Comparison of ENCODE assay signal across 8 cellular contexts in genomic region chr7:36487756-36488336, GRCh38.
DNase-seq lines count a peak whose midpoint lies in the region; ATAC-seq and TF ChIP-seq lines count a peak whose summit lies in the region.

No MANE protein-coding gene starts in this region.

- intact Hi-C loops in heart right ventricle (cut with DNase I), result loop anchor here in 8 of 10 donors (5.0 to 10.0 kb wide), 9 partner anchors 177 to 714 kb away; no protein-coding TSS in a partner anchor
- intact Hi-C loops in Right ventricle myocardium inferior (cut with DNase I), result loop anchor here (5.0 kb wide), 1 partner anchor 184 kb away; no protein-coding TSS in a partner anchor

- H2BK120ac ChIP-seq in mesenchymal stem cell (ENCODE audit: low read depth, low read length), result no peak overlapping the region

- H3K27ac ChIP-seq in heart right ventricle (no peak overlapping the region), RWPE1 (no peak overlapping the region), mesenchymal stem cell (ENCODE audit: low read length, poor library complexity, severe bottlenecking) (no peak overlapping the region)

- no peak for DNase-seq in heart right ventricle
- no peak for DNase-seq in Right ventricle myocardium inferior (ENCODE audit: missing footprints)
- DNase-seq in NAMALWA (ENCODE audit: low spot score), result peak; percentile 80
- DNase-seq in RWPE1 (ENCODE audit: low spot score), result peak; percentile 60
- no peak for DNase-seq in chondrocyte (ENCODE audit: low spot score)
- peak; percentile 69 for DNase-seq in mesenchymal stem cell
- no peak for DNase-seq in activated CD8-positive, alpha-beta memory T cell treated with anti-CD3 and anti-CD28 coated beads, Interleukin-2, amount 50 U/mL, for 48 hours

- H3K9me3 Mint-ChIP-seq in chondrocyte (ENCODE audit: low read depth), result no peaks in the 10 kb centered on the region

- no peak overlapping the region for H3K14ac ChIP-seq in mesenchymal stem cell (ENCODE audit: low read length in 2 of 2)

- no peak overlapping the region for H3K27ac Mint-ChIP-seq in chondrocyte (ENCODE audit: unreplicated experiment)

- H3K4me2 ChIP-seq in mesenchymal stem cell (ENCODE audit: low read length, poor library complexity, severe bottlenecking), result no peak overlapping the region

- TF ChIP-seq CTCF in heart right ventricle (IDR thresholded peaks at IDR 0.05) (peak in 8 of 9 donors; percentile 30 to 75 (median 68)), RWPE1 (conservative IDR thresholded peaks at IDR 0.05; ENCODE audit: low read depth) (peak; percentile 84), chondrocyte (IDR thresholded peaks at IDR 0.05) (peak; percentile 93)

- H3K36me3 ChIP-seq in heart right ventricle (no peaks in the 10 kb centered on the region), mesenchymal stem cell (ENCODE audit: control insufficient read depth in 1 of 2, insufficient read depth in 2 of 2, low read depth in 1 of 2, low read length in 2 of 2) (no peaks in the 10 kb centered on the region)

- H3K9ac ChIP-seq in mesenchymal stem cell (ENCODE audit: low read length), result no peak overlapping the region

- H3K27me3 Mint-ChIP-seq in chondrocyte (ENCODE audit: low read depth), result peaks cover 8% of the 10 kb centered on the region

- H4K8ac ChIP-seq in mesenchymal stem cell (ENCODE audit: low read length), result no peak overlapping the region

- no peak overlapping the region for H2AFZ ChIP-seq in mesenchymal stem cell (ENCODE audit: low read depth, low read length)

- H3K79me1 ChIP-seq in mesenchymal stem cell (replicated peaks; ENCODE audit: low read length, poor library complexity, severe bottlenecking), result no peaks in the 10 kb centered on the region

- CTCF ChIA-PET in RWPE1 (lab: Yijun Ruan, JAX), result interaction anchor here (0.5 to 1.6 kb wide), 26 partner anchors 9 to 713 kb away, joined by 3 to 44 read pairs (median 3); no protein-coding TSS in a partner anchor

- H2BK12ac ChIP-seq in mesenchymal stem cell (ENCODE audit: low read length in 2 of 2), result no peak overlapping the region

- peaks cover 0 to 5% (median 0%) of the 10 kb centered on the region in 7 donors for H3K27me3 ChIP-seq in heart right ventricle
- H3K27me3 ChIP-seq in mesenchymal stem cell (ENCODE audit: control insufficient read depth in 1 of 2, insufficient read depth in 1 of 2, low read length in 2 of 2), result peaks cover 0 to 30% of the 10 kb centered on the region in 2 experiments

- no peak overlapping the region for H3K18ac ChIP-seq in mesenchymal stem cell (ENCODE audit: low read depth in 1 of 2, low read length in 2 of 2)

- WGBS in heart right ventricle, 2 donors, result 33 to 35% methylated on average over 4 of the region's 4 CpGs
- WGBS in mesenchymal stem cell, result 56% methylated on average over 2 of the region's 4 CpGs

- H4K91ac ChIP-seq in mesenchymal stem cell (ENCODE audit: low read length), result no peak overlapping the region

- no peaks in the 10 kb centered on the region for H3K36me3 Mint-ChIP-seq in chondrocyte (ENCODE audit: low read depth)

- ATAC-seq in heart right ventricle (peak in 1 of 8 donors; percentile 59), Right ventricle myocardium inferior (no peak), HG02588 (IDR thresholded peaks at IDR 0.05; ENCODE audit: unreplicated experiment) (no peak)

- no peak overlapping the region for H3K23ac ChIP-seq in mesenchymal stem cell (ENCODE audit: low read length in 2 of 2)

- peaks cover 0 to 5% (median 0%) of the 10 kb centered on the region in 11 donors for H3K9me3 ChIP-seq in heart right ventricle
- no peaks in the 10 kb centered on the region for H3K9me3 ChIP-seq in mesenchymal stem cell (ENCODE audit: control insufficient read depth, low read length)

- no peak overlapping the region for H2BK15ac ChIP-seq in mesenchymal stem cell (ENCODE audit: low read depth, poor library complexity, severe bottlenecking)

- no peak overlapping the region for H2BK5ac ChIP-seq in mesenchymal stem cell (ENCODE audit: low read depth, low read length, poor library complexity, severe bottlenecking)

- H3K4ac ChIP-seq in mesenchymal stem cell (ENCODE audit: low read depth in 1 of 2, low read length in 2 of 2), result no peak overlapping the region

- H3K4me3 Mint-ChIP-seq in chondrocyte (ENCODE audit: unreplicated experiment), result no peak overlapping the region

- H2AK5ac ChIP-seq in mesenchymal stem cell (ENCODE audit: low read length, severe bottlenecking), result no peak overlapping the region

- H3K4me3 ChIP-seq in heart right ventricle (no peak overlapping the region), mesenchymal stem cell (ENCODE audit: insufficient read depth in 1 of 2, low read depth in 1 of 2, low read length in 2 of 2) (no peak overlapping the region)

- POLR2A ChIA-PET in RWPE1 (lab: Yijun Ruan, JAX; ENCODE audit: low non-redundant PET), result no interaction called here

- peaks cover 6% of the 10 kb centered on the region for H3K4me1 Mint-ChIP-seq in chondrocyte (ENCODE audit: low read depth)

- no peaks in the 10 kb centered on the region for H3K4me1 ChIP-seq in heart right ventricle
- peaks cover 4% of the 10 kb centered on the region for H3K4me1 ChIP-seq in mesenchymal stem cell (ENCODE audit: control insufficient read depth, insufficient read depth, low read depth, low read length)

Comparison
In these comparisons a context has a peak if more than half of its experiments do, and no peak if none do; other contexts are left out.
1. DNase-seq: peak in NAMALWA (single experiment), RWPE1 (single experiment) and mesenchymal stem cell (single experiment); none in heart right ventricle (0 of 2), Right ventricle myocardium inferior (single experiment), chondrocyte (single experiment) and activated CD8-positive, alpha-beta memory T cell treated with anti-CD3 and anti-CD28 coated beads, Interleukin-2, amount 50 U/mL, for 48 hours (single experiment).
2. Peak in every context shown above with its lines, with median percentiles within 50 percentile points of each other: CTCF ChIP-seq.